1 cellular context compared by ENCODE assay signal in the genomic region with DNA sequence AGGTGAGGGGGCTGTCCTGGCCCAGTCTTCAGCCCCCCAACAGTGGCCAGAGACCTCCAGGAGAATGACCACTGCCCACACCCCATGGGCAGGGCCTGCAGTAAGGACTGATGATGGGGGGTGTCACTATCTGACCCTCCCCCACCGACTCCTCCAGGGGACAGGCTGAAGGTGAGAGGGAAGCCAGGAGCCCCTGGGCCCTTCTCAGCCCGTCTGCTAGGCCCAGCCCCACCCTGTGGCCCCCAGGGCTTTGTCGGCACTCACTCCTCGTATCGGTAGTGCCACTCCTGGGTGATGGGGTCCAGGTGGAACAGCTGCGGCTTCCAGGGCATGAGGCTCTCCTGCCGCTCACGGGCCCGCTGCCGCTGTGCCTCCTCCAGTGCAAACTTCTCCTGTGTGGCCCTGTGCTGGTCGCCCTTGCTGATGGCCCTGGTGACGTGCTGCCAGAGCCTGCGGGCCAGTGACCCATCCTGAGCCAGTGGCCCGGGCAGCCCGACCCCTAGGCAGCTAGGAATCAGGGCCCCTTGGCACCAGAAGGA.
TF ChIP-seq lines count a peak whose summit lies in the region.

No MANE protein-coding gene starts in this region.

TF ChIP-seq in H1, 55 proteins besides CTCF, POLR2A, EP300 and RAD21 (continued from another document):
- no peak for TF ChIP-seq KDM1A (IDR thresholded peaks at IDR 0.05; ENCODE audit: borderline replicate concordance, low read length)
- no peak for TF ChIP-seq EZH2 (IDR thresholded peaks at IDR 0.05; ENCODE audit: low read depth, low read length, severe bottlenecking)
- TF ChIP-seq CHD1 (IDR thresholded peaks at IDR 0.05; ENCODE audit: low read depth, low read length): no peak
- TF ChIP-seq, protein P1, sequence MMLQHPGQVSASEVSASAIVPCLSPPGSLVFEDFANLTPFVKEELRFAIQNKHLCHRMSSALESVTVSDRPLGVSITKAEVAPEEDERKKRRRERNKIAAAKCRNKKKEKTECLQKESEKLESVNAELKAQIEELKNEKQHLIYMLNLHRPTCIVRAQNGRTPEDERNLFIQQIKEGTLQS (IDR thresholded peaks at IDR 0.05; ENCODE audit: insufficient read depth, low read depth, low read length): no peak
- TF ChIP-seq HDAC6 (IDR thresholded peaks at IDR 0.05; ENCODE audit: low read depth, low read length): no peak
- no peak for TF ChIP-seq SUZ12 (IDR thresholded peaks at IDR 0.05; ENCODE audit: low read length)
- TF ChIP-seq CBX5 (IDR thresholded peaks at IDR 0.05; ENCODE audit: low read depth, low read length): no peak
